In the genomic region with DNA sequence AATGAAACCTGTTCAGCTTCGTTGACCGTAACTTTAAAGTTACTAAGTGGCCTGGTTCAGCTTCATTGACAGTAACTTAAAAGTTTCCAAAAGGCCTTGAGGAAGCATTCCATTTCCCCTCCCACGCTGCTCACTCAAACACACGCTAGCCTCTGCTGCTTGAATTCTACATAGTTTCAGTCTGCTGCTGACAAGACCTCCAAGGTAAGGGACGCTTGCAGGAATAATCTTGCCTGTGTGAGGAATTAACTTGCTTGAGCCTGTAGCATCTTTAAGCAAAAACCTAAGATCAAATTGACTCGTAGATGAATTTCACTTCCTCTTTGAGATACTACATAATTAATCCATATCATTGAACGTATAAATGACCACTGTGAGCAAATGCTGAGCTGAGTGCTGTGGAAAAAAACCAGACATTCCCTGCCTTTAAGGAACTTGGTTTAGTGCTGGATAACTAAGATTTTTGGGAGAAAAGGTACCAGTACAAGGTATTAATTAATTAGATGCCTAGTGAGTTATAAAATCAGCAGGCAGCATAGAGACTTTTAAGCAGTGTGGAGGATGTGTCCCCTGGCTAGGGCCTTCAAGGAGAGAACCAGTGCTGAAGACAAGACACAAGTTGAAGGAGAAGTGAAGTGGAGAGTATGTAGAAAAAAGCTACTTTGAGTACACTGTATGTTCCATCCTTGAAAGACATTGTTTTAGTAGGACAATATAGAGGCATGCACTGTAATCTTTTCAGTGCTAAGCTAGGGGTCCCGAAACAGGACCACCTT, we compare ENCODE assay signal across 8 cellular contexts. TPM values are rescaled to one million over a fixed set of nuclear protein-coding genes. Genes with fewer than 3 reads are reported as not detected.
DNase-seq lines count a peak whose midpoint lies in the region; ATAC-seq, FAIRE-seq and TF ChIP-seq lines count a peak whose summit lies in the region.

No MANE protein-coding gene starts in this region.

- FAIRE-seq in small intestine (lab: Jason Lieb, UNC) (no peak), pancreas (lab: Jason Lieb, UNC) (no peak)

- H3K9me2 ChIP-seq in OCI-LY1 (ENCODE audit: low read depth, low read length): no peaks in the 10 kb centered on the region
- no peaks in the 10 kb centered on the region for H3K9me2 ChIP-seq in GM23338 (ENCODE audit: insufficient read depth)

- no peak for TF ChIP-seq CTCF in OCI-LY1 (IDR thresholded peaks at IDR 0.05; ENCODE audit: low read length)
- TF ChIP-seq CTCF in pancreas (IDR thresholded peaks at IDR 0.05): no peak
- no peak for TF ChIP-seq CTCF in GM23338 (conservative IDR thresholded peaks at IDR 0.05; ENCODE audit: low read depth in 2 of 2)

- no peak overlapping the region for H3K9ac ChIP-seq in OCI-LY1 (ENCODE audit: low read length)

- 64 to 69% (median 68%) methylated on average over 8 of the region's 8 CpGs for WGBS in small intestine, 3 donors
- WGBS in pancreas, 2 donors: 66 to 68% methylated on average over 8 of the region's 8 CpGs

- H3K4me3 ChIP-seq in OCI-LY1 (ENCODE audit: low read depth, low read length, poor library complexity, severe bottlenecking) (no peak overlapping the region), small intestine (ENCODE audit: low read depth in 1 of 2, low read length in 2 of 2) (no peak overlapping the region), pancreas (no peak overlapping the region), GM23338 (no peak overlapping the region)

- ATAC-seq in GM18505 (IDR thresholded peaks at IDR 0.05; ENCODE audit: unreplicated experiment) (peak; percentile 75), GM21825 (IDR thresholded peaks at IDR 0.05; ENCODE audit: unreplicated experiment) (peak; percentile 81), naive B cell (ENCODE audit: low read depth in 2 of 2) (peak; percentile 68 to 78), pancreas (no peak), GM23338 (no peak)

- H3K27me3 ChIP-seq in OCI-LY1 (ENCODE audit: insufficient read depth, low read length) (no peaks in the 10 kb centered on the region), small intestine (ENCODE audit: control insufficient read depth in 2 of 2, insufficient read depth in 2 of 2, low read length in 2 of 2) (no peaks in the 10 kb centered on the region), pancreas (no peaks in the 10 kb centered on the region), GM23338 (ENCODE audit: insufficient read depth) (no peaks in the 10 kb centered on the region; the same call in 1 of the 2 replicates)

- H3K9me3 ChIP-seq in OCI-LY1 (ENCODE audit: low read length) (no peaks in the 10 kb centered on the region), small intestine (ENCODE audit: control insufficient read depth, low read depth) (no peaks in the 10 kb centered on the region), pancreas (no peaks in the 10 kb centered on the region)

- no peaks in the 10 kb centered on the region for H3K36me3 ChIP-seq in OCI-LY1 (ENCODE audit: insufficient read depth, low read length)
- peaks cover 3 to 12% of the 10 kb centered on the region in 2 donors for H3K36me3 ChIP-seq in small intestine (ENCODE audit: control insufficient read depth in 2 of 2, insufficient read depth in 2 of 2, low read length in 2 of 2)
- no peaks in the 10 kb centered on the region for H3K36me3 ChIP-seq in pancreas
- no peaks in the 10 kb centered on the region for H3K36me3 ChIP-seq in GM23338 (ENCODE audit: insufficient read depth)

- no peaks in the 10 kb centered on the region for H3K79me2 ChIP-seq in OCI-LY1 (ENCODE audit: insufficient read depth, low read length)
- no peaks in the 10 kb centered on the region for H3K79me2 ChIP-seq in GM23338 (replicated peaks; ENCODE audit: insufficient read depth)

- H3K27ac ChIP-seq in OCI-LY1 (ENCODE audit: low read depth, low read length, poor library complexity, severe bottlenecking): peak overlapping the region; percentile 24
- no peak overlapping the region for H3K27ac ChIP-seq in small intestine (ENCODE audit: low read depth in 1 of 2, low read length in 1 of 2)
- no peak overlapping the region for H3K27ac ChIP-seq in pancreas
- H3K27ac ChIP-seq in GM23338 (ENCODE audit: low read depth): no peak overlapping the region

- peaks cover 12% of the 10 kb centered on the region for H3K4me1 ChIP-seq in OCI-LY1 (ENCODE audit: insufficient read depth, low read length, severe bottlenecking)
- H3K4me1 ChIP-seq in small intestine (ENCODE audit: control insufficient read depth in 2 of 2, insufficient read depth in 1 of 2, low read depth in 1 of 2, low read length in 1 of 2): peaks cover 3 to 5% of the 10 kb centered on the region in 2 donors
- H3K4me1 ChIP-seq in pancreas: peaks cover 0 to 4% (median 0%) of the 10 kb centered on the region in 3 donors
- H3K4me1 ChIP-seq in GM23338 (ENCODE audit: insufficient read depth): no peaks in the 10 kb centered on the region

- peak; percentile 9 for DNase-seq in naive B cell
- no peak for DNase-seq in small intestine
- no peak for DNase-seq in pancreas
- no peak for DNase-seq in SHP77 treated with DMSO at 0.1 percent for 48 hours (lab: John Stamatoyannopoulos, UW)
- DNase-seq in GM23338 (ENCODE audit: low spot score): no peak

- H3K36me3 Mint-ChIP-seq in naive B cell (no peaks in the 10 kb centered on the region), GM23338 (ENCODE audit: low read depth) (peaks cover 13% of the 10 kb centered on the region)

- TF ChIP-seq POLR2A in GM18505 (IDR thresholded peaks at IDR 0.05; ENCODE audit: borderline replicate concordance, extremely low read depth, insufficient read depth, insufficient read length): no peak

- H3K27me3 Mint-ChIP-seq in naive B cell (no peaks in the 10 kb centered on the region), GM23338 (ENCODE audit: insufficient read depth, low read depth, poor library complexity) (peaks cover 12% of the 10 kb centered on the region)

- H3K4me2 ChIP-seq in OCI-LY1 (ENCODE audit: low read length) (peak overlapping the region; percentile 23), GM23338 (no peak overlapping the region)

- H2AFZ ChIP-seq in OCI-LY1 (ENCODE audit: low read length): no peak overlapping the region
- no peak overlapping the region for H2AFZ ChIP-seq in GM23338

- H3F3A ChIP-seq in OCI-LY1 (ENCODE audit: insufficient read depth, low read length) (no peaks in the 10 kb centered on the region), GM23338 (replicated peaks; ENCODE audit: low read depth) (no peaks in the 10 kb centered on the region)

- H3K4me1 Mint-ChIP-seq in naive B cell (peaks cover 8 to 14% (median 10%) of the 10 kb centered on the region in 3 donors), GM23338 (peaks cover 10% of the 10 kb centered on the region)

- H3K27ac Mint-ChIP-seq in naive B cell (peak overlapping the region in 4 of 6 donors; percentile 34 to 86 (median 66)), GM23338 (no peak overlapping the region)

- peak overlapping the region in 5 of 8 donors; percentile 26 to 76 (median 36) for H3K4me3 Mint-ChIP-seq in naive B cell
- H3K4me3 Mint-ChIP-seq in GM23338: no peak overlapping the region

- intact Hi-C loops in pancreas (cut with DNase I): no loop called here

- no peaks in the 10 kb centered on the region for H4K20me1 ChIP-seq in OCI-LY1 (ENCODE audit: insufficient read depth, low read length)
- H4K20me1 ChIP-seq in GM23338 (replicated peaks; ENCODE audit: insufficient read depth): peaks cover 3% of the 10 kb centered on the region; the same call in 1 of the 2 replicates

- H3K9me3 Mint-ChIP-seq in naive B cell: no peaks in the 10 kb centered on the region
- H3K9me3 Mint-ChIP-seq in GM23338: no peaks in the 10 kb centered on the region; the same call in 2 of the 3 replicates

TF ChIP-seq in GM23338, 12 proteins besides CTCF, POLR2A, EP300 and RAD21 (continues in another document):
- TF ChIP-seq CREB1 (CRISPR knock-in tag; IDR thresholded peaks at IDR 0.05; ENCODE audit: low read depth) (no peak), POLR2AphosphoS5 (IDR thresholded peaks at IDR 0.05; ENCODE audit: low read depth) (no peak), ZNF331 (CRISPR knock-in tag; IDR thresholded peaks at IDR 0.05; ENCODE audit: low read depth) (no peak), ZNF114 (CRISPR knock-in tag; IDR thresholded peaks at IDR 0.05) (no peak), EZH2 (IDR thresholded peaks at IDR 0.05; ENCODE audit: low read depth, unreplicated experiment) (no peak), STAT1 (IDR thresholded peaks at IDR 0.05; ENCODE audit: unreplicated experiment) (no peak), REST (IDR thresholded peaks at IDR 0.05; ENCODE audit: unreplicated experiment) (no peak)

RNA-seq across cellular contexts. Expression of gene GRAMD2B, which starts 39.2 kb away (rescaled TPM):
- polyA plus RNA-seq in naive B cell (ENCODE audit: low read depth in 6 of 6) (1 to 10 TPM in 4 of 6 donors, under 1 TPM in 2; 0.65 to 2.6 (median 1.2) TPM), small intestine (10 to 100 TPM; 13.7 to 24.4 (median 16.5) TPM), pancreas (10 to 100 TPM in 1 of 2 donors, 1 to 10 TPM in 1; 4.4 to 11.8 TPM), GM23338 (2016; fragmentation: Nextera tagmentation; extraction: Ambion mirVana) (9.7 and 10.7 TPM in 2 replicates)
- 10 to 100 TPM in 1 of 6 donors, 1 to 10 TPM in 5; 4.5 to 10.3 (median 6.5) TPM for total RNA-seq in pancreas
- total RNA-seq in GM23338 (2014; rRNA removed; shearing (Covaris generic)): 14.9 and 16.9 TPM in 2 replicates

Comparison
In these comparisons a context has a peak if more than half of its experiments do, and no peak if none do; other contexts are left out.
1. ATAC-seq: peak in GM18505 (single experiment), GM21825 (single experiment) and naive B cell (2 of 2); none in pancreas (0 of 4) and GM23338 (single experiment).